ENCODE assay signal across 2 cellular contexts in the genomic region with DNA sequence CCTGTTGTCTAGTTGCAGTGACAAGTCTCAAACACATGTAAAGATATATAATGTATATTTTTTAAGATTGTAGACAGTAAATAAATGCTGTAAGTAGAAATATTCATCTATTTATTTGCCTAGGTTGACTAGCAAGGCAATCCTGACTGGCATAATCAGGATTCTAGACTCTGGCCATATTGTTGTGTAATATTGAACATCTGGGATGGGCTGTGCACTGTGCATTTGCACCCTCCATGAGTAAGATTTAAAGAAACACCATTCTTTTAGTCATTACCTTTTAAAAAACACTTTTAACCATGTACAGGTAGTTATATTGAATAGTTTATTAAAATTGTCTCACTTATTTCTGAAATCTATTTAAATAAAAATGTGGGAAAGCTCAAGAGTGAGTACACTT.
TF ChIP-seq lines count a peak whose summit lies in the region.

No MANE protein-coding gene starts in this region.

TF ChIP-seq in IMR-90, 13 proteins besides CTCF, POLR2A, EP300 and RAD21:
- TF ChIP-seq, protein P1, sequence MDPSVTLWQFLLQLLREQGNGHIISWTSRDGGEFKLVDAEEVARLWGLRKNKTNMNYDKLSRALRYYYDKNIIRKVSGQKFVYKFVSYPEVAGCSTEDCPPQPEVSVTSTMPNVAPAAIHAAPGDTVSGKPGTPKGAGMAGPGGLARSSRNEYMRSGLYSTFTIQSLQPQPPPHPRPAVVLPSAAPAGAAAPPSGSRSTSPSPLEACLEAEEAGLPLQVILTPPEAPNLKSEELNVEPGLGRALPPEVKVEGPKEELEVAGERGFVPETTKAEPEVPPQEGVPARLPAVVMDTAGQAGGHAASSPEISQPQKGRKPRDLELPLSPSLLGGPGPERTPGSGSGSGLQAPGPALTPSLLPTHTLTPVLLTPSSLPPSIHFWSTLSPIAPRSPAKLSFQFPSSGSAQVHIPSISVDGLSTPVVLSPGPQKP (IDR thresholded peaks at IDR 0.05; ENCODE audit: borderline replicate concordance, low read depth, low read length): no peak
- TF ChIP-seq CEBPB (IDR thresholded peaks at IDR 0.05; ENCODE audit: low read depth, low read length): peak; percentile 69

TF ChIP-seq in HepG2, 621 proteins besides CTCF, POLR2A, EP300 and RAD21:
- TF ChIP-seq, protein P2, sequence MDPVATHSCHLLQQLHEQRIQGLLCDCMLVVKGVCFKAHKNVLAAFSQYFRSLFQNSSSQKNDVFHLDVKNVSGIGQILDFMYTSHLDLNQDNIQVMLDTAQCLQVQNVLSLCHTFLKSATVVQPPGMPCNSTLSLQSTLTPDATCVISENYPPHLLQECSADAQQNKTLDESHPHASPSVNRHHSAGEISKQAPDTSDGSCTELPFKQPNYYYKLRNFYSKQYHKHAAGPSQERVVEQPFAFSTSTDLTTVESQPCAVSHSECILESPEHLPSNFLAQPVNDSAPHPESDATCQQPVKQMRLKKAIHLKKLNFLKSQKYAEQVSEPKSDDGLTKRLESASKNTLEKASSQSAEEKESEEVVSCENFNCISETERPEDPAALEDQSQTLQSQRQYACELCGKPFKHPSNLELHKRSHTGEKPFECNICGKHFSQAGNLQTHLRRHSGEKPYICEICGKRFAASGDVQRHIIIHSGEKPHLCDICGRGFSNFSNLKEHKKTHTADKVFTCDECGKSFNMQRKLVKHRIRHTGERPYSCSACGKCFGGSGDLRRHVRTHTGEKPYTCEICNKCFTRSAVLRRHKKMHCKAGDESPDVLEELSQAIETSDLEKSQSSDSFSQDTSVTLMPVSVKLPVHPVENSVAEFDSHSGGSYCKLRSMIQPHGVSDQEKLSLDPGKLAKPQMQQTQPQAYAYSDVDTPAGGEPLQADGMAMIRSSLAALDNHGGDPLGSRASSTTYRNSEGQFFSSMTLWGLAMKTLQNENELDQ (CRISPR knock-in tag; IDR thresholded peaks at IDR 0.05; ENCODE audit: borderline replicate concordance): no peak
- peak; percentile 53 for TF ChIP-seq CEBPB (IDR thresholded peaks at IDR 0.05; ENCODE audit: borderline replicate concordance, low read depth, low read length)
